9 cellular contexts compared by ENCODE assay signal in the genomic region with DNA sequence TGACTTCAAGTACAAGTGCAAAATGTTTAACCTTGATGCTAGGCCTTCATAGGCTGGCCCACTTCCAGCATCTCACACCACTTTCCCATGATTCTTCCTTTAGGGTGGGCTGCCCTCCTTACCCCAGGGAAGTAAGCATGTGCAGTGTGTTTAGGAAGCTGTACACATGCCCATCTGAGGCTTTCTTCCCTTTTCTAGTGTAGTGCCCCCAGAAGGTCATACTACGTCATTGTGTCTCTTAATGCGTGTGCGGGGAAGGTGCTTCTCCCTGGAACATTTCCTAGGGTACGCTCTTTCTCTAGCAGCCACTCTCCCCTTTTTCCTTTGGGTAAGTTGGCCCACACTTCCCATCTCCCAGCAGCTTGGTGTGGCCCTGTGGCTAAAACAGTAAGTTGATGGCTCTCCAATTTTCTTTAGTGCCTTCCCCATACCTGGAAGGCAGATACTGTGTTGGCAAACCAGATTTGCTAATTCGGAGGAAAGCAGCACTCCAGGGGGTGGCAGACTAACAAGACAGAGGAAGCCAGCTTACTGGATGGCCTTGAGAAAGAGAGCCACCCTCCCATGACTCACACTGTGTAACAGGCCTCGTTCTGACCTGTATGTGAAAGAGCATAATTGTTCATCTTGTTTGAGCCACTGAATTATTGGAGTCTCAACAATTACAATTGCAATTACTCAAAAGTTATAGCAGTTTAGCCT. TPM values are rescaled to one million over a fixed set of nuclear protein-coding genes. Genes with fewer than 3 reads are reported as not detected.
DNase-seq lines count a peak whose midpoint lies in the region; ATAC-seq and TF ChIP-seq lines count a peak whose summit lies in the region.
"Had no signal": no experiment of that assay in that cellular context is flagged by ENCODE, and none has a peak within 500 bp of the region (broad histone marks: within the 10 kb centered on the region; RNA-seq: fewer than 3 reads in every experiment).

No MANE protein-coding gene starts in this region.

- H3K4me3 ChIP-seq in A673 (ENCODE audit: low read depth, low read length, poor library complexity, severe bottlenecking) (no peak overlapping the region), iPS-20b (ENCODE audit: low read length) (no peak overlapping the region)

- intact Hi-C loops in A673 (cut with micrococcal nuclease; ENCODE audit: unreplicated experiment): no loop called here

- CTCF ChIA-PET in A673 (lab: Charles Lee): interaction anchor here (1.0 kb wide), 1 partner anchor 30 kb away, joined by 4 read pairs; no protein-coding TSS in a partner anchor

- no TSS peak for BruUV-seq in A673 (replicated peaks; lab: Mats Ljungman, UMichigan)

- H3K27ac ChIP-seq in A673 (ENCODE audit: low read depth, low read length, poor library complexity, severe bottlenecking): peak overlapping the region; percentile 7
- peak overlapping the region; percentile 3 for H3K27ac ChIP-seq in iPS-20b (ENCODE audit: low read length)

- H3K36me3 ChIP-seq in A673 (ENCODE audit: insufficient read depth, low read length, poor library complexity, severe bottlenecking): no peaks in the 10 kb centered on the region
- H3K36me3 ChIP-seq in iPS-20b (ENCODE audit: insufficient read depth, low read depth, low read length): no peaks in the 10 kb centered on the region

- H3K9ac ChIP-seq in iPS-20b (ENCODE audit: low read depth, low read length): peak overlapping the region; percentile 37; the same call in 1 of the 2 replicates

- ATAC-seq in GM18517 (IDR thresholded peaks at IDR 0.05; ENCODE audit: unreplicated experiment): no peak

- H3K9me3 ChIP-seq in A673 (ENCODE audit: low read depth, low read length, poor library complexity, severe bottlenecking) (no peaks in the 10 kb centered on the region), iPS-20b (ENCODE audit: insufficient read depth, low read depth, low read length) (no peaks in the 10 kb centered on the region)

- H3K4me1 ChIP-seq in A673 (ENCODE audit: insufficient read depth, low read length, poor library complexity, severe bottlenecking): peaks cover 5% of the 10 kb centered on the region
- H3K4me1 ChIP-seq in iPS-20b (ENCODE audit: insufficient read depth, low read length): peaks cover 36% of the 10 kb centered on the region

- DNase-seq in A673 (ENCODE audit: low spot score): peak; percentile 90
- DNase-seq in HK-2 (ENCODE audit: unreplicated experiment): peak; percentile 51
- DNase-seq in SW 1271 (lab: John Stamatoyannopoulos, UW): peak; percentile 58 to 90
- no peak for DNase-seq in stimulated activated CD4-positive, alpha-beta T cell treated with anti-CD3 and anti-CD28 coated beads, Interleukin-12 subunit alpha, Interleukin-12 subunit beta, amount 100 ng/mL, for 4 hours
- no peak for DNase-seq in stimulated activated CD4-positive, alpha-beta T cell treated with anti-CD3 and anti-CD28 coated beads, Interleukin-2, amount 100 ng/mL, for 48 hours
- DNase-seq in HuH-7 (ENCODE audit: low spot score): no peak
- DNase-seq: occipital lobe had no signal

- no peak for TF ChIP-seq CTCF in A673 (conservative IDR thresholded peaks at IDR 0.05; ENCODE audit: low read depth, low read length)

- H3K27me3 ChIP-seq in A673 (replicated peaks; ENCODE audit: insufficient read depth, low read depth, low read length, poor library complexity) (no peaks in the 10 kb centered on the region), iPS-20b (ENCODE audit: insufficient read depth, low read length) (no peaks in the 10 kb centered on the region)

- POLR2A ChIA-PET in A673 (lab: Charles Lee; ENCODE audit: low non-redundant PET): interaction anchor here (0.6 kb wide), 1 partner anchor 24 kb away, joined by 5 read pairs; no protein-coding TSS in a partner anchor

RNA-seq across cellular contexts. Expression of a gene that starts 1.1 kb away (rescaled TPM):
- total RNA-seq in A673 (2021): not detected in 2 replicates
- total RNA-seq: occipital lobe had no signal

RNA-seq across cellular contexts. Expression of a gene that starts 6.7 kb away (rescaled TPM):
- total RNA-seq in A673 (2021): 56.9 and 61.8 TPM in 2 replicates

RNA-seq across cellular contexts. Expression of a gene that starts 32.8 kb away (rescaled TPM):
- 64.4 and 68.4 TPM in 2 replicates for total RNA-seq in A673 (2021)

RNA-seq across cellular contexts. Expression of a gene that starts 41.8 kb away (rescaled TPM):
- total RNA-seq in A673 (2021): 90.1 and 98.9 TPM in 2 replicates

RNA-seq across cellular contexts. Expression of a gene that starts 41.9 kb away (rescaled TPM):
- total RNA-seq in A673 (2021): 21.1 and 25.0 TPM in 2 replicates

Comparison
In these comparisons a context has a peak if more than half of its experiments do, and no peak if none do; other contexts are left out.
1. DNase-seq: peak in A673 (single experiment), HK-2 (single experiment) and SW 1271 (2 of 2); none in stimulated activated CD4-positive, alpha-beta T cell treated with anti-CD3 and anti-CD28 coated beads, Interleukin-12 subunit alpha, Interleukin-12 subunit beta, amount 100 ng/mL, for 4 hours (single experiment), stimulated activated CD4-positive, alpha-beta T cell treated with anti-CD3 and anti-CD28 coated beads, Interleukin-2, amount 100 ng/mL, for 48 hours (0 of 2) and HuH-7 (single experiment).